In genomic region chr19:53132231-53132991, GRCh38 we compare ENCODE assay signal across 8 cellular contexts. TPM values are rescaled to one million over a fixed set of nuclear protein-coding genes. Genes with fewer than 3 reads are reported as not detected.
DNase-seq lines count a peak whose midpoint lies in the region; ATAC-seq, FAIRE-seq and TF ChIP-seq lines count a peak whose summit lies in the region.

Gene ZNF415, minus strand, starts transcription at chr19:53132910. Its CDS starts 10,234 bp downstream, at chr19:53122676.

- dilution Hi-C loops in IMR-90 (cut with HindIII; ENCODE audit: low sequenced_read_pairs, unreplicated experiment): no loop called here

- TF ChIP-seq RAD21 in IMR-90 (IDR thresholded peaks at IDR 0.05; ENCODE audit: low read length) (no peak), HepG2 (CRISPR knock-in tag; IDR thresholded peaks at IDR 0.05) (no peak)

- peak within 1 kb of the TSS; percentile 46 to 96 for H4K8ac ChIP-seq in IMR-90 (ENCODE audit: low read depth in 2 of 2, low read length in 2 of 2)

- H2AK9ac ChIP-seq in IMR-90 (replicated peaks; ENCODE audit: low read depth, low read length, poor library complexity): peak within 1 kb of the TSS; percentile 96

- H3K14ac ChIP-seq in IMR-90 (replicated peaks; ENCODE audit: low read depth, low read length): peak within 1 kb of the TSS; percentile 93

- no peak within 1 kb of the TSS; the same call in 2 of the 3 replicates for H2BK15ac ChIP-seq in IMR-90 (ENCODE audit: low read depth, low read length)

- no peak for TF ChIP-seq CTCF in AG09319 (IDR thresholded peaks at IDR 0.05; ENCODE audit: low read depth, low read length)
- no peak for TF ChIP-seq CTCF in IMR-90 (conservative IDR thresholded peaks at IDR 0.05; ENCODE audit: low read depth, low read length)
- TF ChIP-seq CTCF in HepG2 (CRISPR knock-in tag; IDR thresholded peaks at IDR 0.05): no peak

- H3K27me3 ChIP-seq in IMR-90 (ENCODE audit: control insufficient read depth, insufficient read depth, low read length) (no peaks in the 10 kb centered on the region), ectodermal cell (ENCODE audit: control insufficient read depth, insufficient read depth, low read length, poor library complexity, severe bottlenecking) (peaks cover 7% of the 10 kb centered on the region), HepG2 (ENCODE audit: control insufficient read depth in 1 of 2, insufficient read depth in 2 of 2, low read length in 2 of 2) (no peaks in the 10 kb centered on the region)

- H2BK20ac ChIP-seq in IMR-90 (ENCODE audit: low read depth, low read length): no peak within 1 kb of the TSS

- H4K91ac ChIP-seq in IMR-90 (ENCODE audit: insufficient read depth, low read depth, low read length): no peak within 1 kb of the TSS

- CTCF ChIA-PET in IMR-90 (lab: Yijun Ruan, JAX): no interaction called here
- CTCF ChIA-PET in HepG2 (lab: Yijun Ruan, JAX; ENCODE audit: low intra/inter-chr PET ratio, low total read pairs): no interaction called here

- H3K9ac ChIP-seq in IMR-90 (ENCODE audit: low read depth, low read length) (peak within 1 kb of the TSS; percentile 80), HepG2 (ENCODE audit: insufficient read depth, low read depth, low read length) (no peak within 1 kb of the TSS)

- in situ Hi-C loops in IMR-90 (cut with MboI; ENCODE audit: low sequenced_read_pairs): no loop called here
- in situ Hi-C loops in HepG2 (cut with HindIII; ENCODE audit: extremely low pct_ligation_motif_present, low pct_unique_long_range_greater_than_20kb): no loop called here

- H3K4ac ChIP-seq in IMR-90 (ENCODE audit: low read depth, low read length): peak within 1 kb of the TSS; percentile 74

- peak within 1 kb of the TSS; percentile 28; the same call in 1 of the 2 replicates for H3K18ac ChIP-seq in IMR-90 (ENCODE audit: low read depth, low read length)

- H2BK5ac ChIP-seq in IMR-90 (ENCODE audit: low read depth, low read length, poor library complexity, severe bottlenecking): peak within 1 kb of the TSS; percentile 9

- peak within 1 kb of the TSS; percentile 57 for H3K4me3 ChIP-seq in IMR-90 (ENCODE audit: insufficient read depth, low read depth, low read length)
- peak within 1 kb of the TSS; percentile 50 for H3K4me3 ChIP-seq in ectodermal cell (ENCODE audit: insufficient read depth, low read depth, low read length)
- no peak within 1 kb of the TSS for H3K4me3 ChIP-seq in HepG2 (replicated peaks in 1 of 3; ENCODE audit: insufficient read depth in 1 of 3, low read depth in 2 of 3, low read length in 3 of 3)

- DNase-seq in AG09319 (ENCODE audit: extremely low read depth, low read depth) (peak; percentile 14), IMR-90 (peak; percentile 67), HepG2 (ENCODE audit: low spot score) (no peak), NOMO-1 treated with dmso at 0.1 percent for 144 hours (lab: John Stamatoyannopoulos, UW; ENCODE audit: unreplicated experiment) (no peak)
- DNase-seq in activated CD4-positive, alpha-beta T cell treated with anti-CD3 and anti-CD28 coated beads for 4 hours: peak; percentile 21 to 26
- DNase-seq in stimulated activated CD4-positive, alpha-beta T cell treated with anti-CD3 and anti-CD28 coated beads, Interleukin-1b, Interleukin-23, amount 100 ng/mL, for 24 hours (ENCODE audit: low read depth in 4 of 4, low spot score in 1 of 4): peak; percentile 1 to 28 (median 4)

- H3K79me1 ChIP-seq in IMR-90 (ENCODE audit: low read depth in 1 of 2, low read length in 2 of 2): peaks cover 0 to 9% of the 10 kb centered on the region in 2 experiments; a peak in 2 of 4 replicates

- H3K4me1 ChIP-seq in IMR-90 (ENCODE audit: control insufficient read depth, insufficient read depth, low read length) (peaks cover 3% of the 10 kb centered on the region; the same call in 1 of the 2 replicates), ectodermal cell (ENCODE audit: control insufficient read depth, insufficient read depth, low read length) (peaks cover 4% of the 10 kb centered on the region), HepG2 (ENCODE audit: insufficient read depth, low read length) (peaks cover 13% of the 10 kb centered on the region)

- peak within 1 kb of the TSS; percentile 74 for H3K56ac ChIP-seq in IMR-90 (ENCODE audit: extremely low read depth, insufficient read depth, low read length)

- H3K36me3 ChIP-seq in IMR-90 (ENCODE audit: control insufficient read depth, insufficient read depth, low read length): no peaks in the 10 kb centered on the region; the same call in 1 of the 2 replicates
- H3K36me3 ChIP-seq in ectodermal cell (ENCODE audit: control insufficient read depth, insufficient read depth, low read length): no peaks in the 10 kb centered on the region
- no peaks in the 10 kb centered on the region for H3K36me3 ChIP-seq in HepG2 (replicated peaks in 1 of 2; ENCODE audit: control insufficient read depth in 1 of 2, insufficient read depth in 2 of 2, low read length in 2 of 2)

- H2BK120ac ChIP-seq in IMR-90 (ENCODE audit: low read depth, low read length): peak within 1 kb of the TSS; percentile 25; the same call in 1 of the 2 replicates

- peak within 1 kb of the TSS; percentile 48 for H3K27ac ChIP-seq in IMR-90 (ENCODE audit: insufficient read depth, low read length)
- no peak within 1 kb of the TSS for H3K27ac ChIP-seq in ectodermal cell (ENCODE audit: insufficient read depth, low read depth, low read length, poor library complexity, severe bottlenecking)
- H3K27ac ChIP-seq in HepG2 (ENCODE audit: extremely low read length, insufficient read depth, low read length): no peak within 1 kb of the TSS

- POLR2A ChIA-PET in IMR-90 (lab: Charles Lee; ENCODE audit: unreplicated experiment) (no interaction called here), HepG2 (lab: Yijun Ruan, JAX) (no interaction called here)

- H2AFZ ChIP-seq in IMR-90 (replicated peaks; ENCODE audit: low read length, poor library complexity) (peak within 1 kb of the TSS; percentile 98), HepG2 (ENCODE audit: low read length) (no peak within 1 kb of the TSS)

- H4K20me1 ChIP-seq in IMR-90 (ENCODE audit: insufficient read depth, low read length) (no peaks in the 10 kb centered on the region), HepG2 (ENCODE audit: insufficient read depth, low read length) (no peaks in the 10 kb centered on the region)

- no peak for FAIRE-seq in HepG2 (lab: Jason Lieb, UNC)

- no peaks in the 10 kb centered on the region for H3K79me2 ChIP-seq in HepG2 (ENCODE audit: insufficient read depth, low read length)

- peak within 1 kb of the TSS; percentile 74 for H4K5ac ChIP-seq in IMR-90 (ENCODE audit: low read depth, low read length)

- BruUV-seq in IMR-90 (replicated peaks; lab: Mats Ljungman, UMichigan) (no TSS peak), HepG2 (replicated peaks; lab: Mats Ljungman, UMichigan) (no TSS peak)

- intact Hi-C loops in IMR-90 (cut with micrococcal nuclease) (no loop called here), HepG2 (cut with micrococcal nuclease; ENCODE audit: unreplicated experiment) (no loop called here)

- H2AK5ac ChIP-seq in IMR-90 (ENCODE audit: low read depth, low read length): peak within 1 kb of the TSS; percentile 48

- peak; percentile 95 for ATAC-seq in IMR-90 (ENCODE audit: low read depth)
- ATAC-seq in HepG2: no peak
- ATAC-seq in HG03095 (IDR thresholded peaks at IDR 0.05; ENCODE audit: unreplicated experiment): no peak

- H3K9me3 ChIP-seq in IMR-90 (ENCODE audit: control insufficient read depth, insufficient read depth, low read length) (no peaks in the 10 kb centered on the region; the same call in 1 of the 2 replicates), ectodermal cell (ENCODE audit: control insufficient read depth, low read length) (no peaks in the 10 kb centered on the region), HepG2 (ENCODE audit: low read length) (peaks cover 31% of the 10 kb centered on the region)

- TF ChIP-seq EP300 in HepG2 (IDR thresholded peaks at IDR 0.05; ENCODE audit: low read depth in 2 of 2, low read length in 2 of 2) (no peak), HepG2 (CRISPR knock-in tag; IDR thresholded peaks at IDR 0.05; ENCODE audit: borderline replicate concordance) (no peak)

- H3K4me2 ChIP-seq in IMR-90 (ENCODE audit: low read depth, low read length) (peak within 1 kb of the TSS; percentile 53), HepG2 (ENCODE audit: low read depth, low read length) (0 out of 2 replicates have a peak within 1 kb of the TSS, but pooled peaks have one; percentile 0)

- no peaks in the 10 kb centered on the region for H3K9me1 ChIP-seq in IMR-90 (ENCODE audit: insufficient read depth, low read length)

- no peak for TF ChIP-seq POLR2A in IMR-90 (IDR thresholded peaks at IDR 0.05; ENCODE audit: low read depth, low read length)
- TF ChIP-seq POLR2A in HepG2 (IDR thresholded peaks at IDR 0.05; ENCODE audit: insufficient read depth in 1 of 2, low read depth in 2 of 2, low read length in 2 of 2): no peak

- 8% methylated on average over 7 of the region's 51 CpGs; no CpG with 5 or more reads in 1 of the 2 experiments for WGBS in IMR-90 (ENCODE audit: extremely low coverage in 2 of 2, insufficient read length in 1 of 2), 2 experiments
- 5 to 7% methylated on average over 51 of the region's 51 CpGs for WGBS in ectodermal cell, 2 experiments
- WGBS in HepG2 (ENCODE audit: low lambda C conversion rate): 56% methylated on average over 47 of the region's 51 CpGs

- peak within 1 kb of the TSS; percentile 70 for H3K23ac ChIP-seq in IMR-90 (ENCODE audit: low read depth, low read length)

RNA-seq across cellular contexts. Expression of gene ZNF415, which starts in this region (rescaled TPM):
- total RNA-seq in IMR-90 (2012; rRNA removed) (7.7 and 7.8 TPM in 2 replicates), HepG2 (2016; rRNA removed; fragmentation: Illumina TruSeq; extraction: Trizol) (0.15 and 0.29 TPM in 2 replicates)
- polyA plus RNA-seq in IMR-90 (2012; rRNA removed) (3.9 and 4.2 TPM in 2 replicates), HepG2 (2011; rRNA removed) (0.17 and 0.38 TPM in 2 replicates)
- polyA plus RNA-seq in IMR-90 (2012; cell fraction: cytosol; rRNA removed): 0.92 and 1.2 TPM in 2 replicates
- polyA plus RNA-seq in IMR-90 (2012; cell fraction: nucleus; rRNA removed; ENCODE audit: low replicate concordance): 0.77 and 4.5 TPM in 2 replicates
- 11.6 TPM for polyA plus RNA-seq in ectodermal cell (2013, experiment 1 of 4)
- polyA plus RNA-seq in ectodermal cell (2013, experiment 2 of 4): 13.8 TPM
- polyA plus RNA-seq in ectodermal cell (2013, experiment 3 of 4): 14.3 TPM
- polyA plus RNA-seq in ectodermal cell (2013, experiment 4 of 4): 12.9 TPM
- total RNA-seq in HepG2 (2016; cell fraction: cytosol; rRNA removed; fragmentation: Illumina TruSeq; extraction: Trizol; ENCODE audit: low read depth): not detected in 2 replicates
- total RNA-seq in HepG2 (2016; cell fraction: insoluble cytoplasmic fraction; rRNA removed; fragmentation: Illumina TruSeq; extraction: Trizol): 0.24 and 0.58 TPM in 2 replicates
- total RNA-seq in HepG2 (2016; cell fraction: membrane; rRNA removed; fragmentation: Illumina TruSeq; extraction: Trizol): 0.19 and 0.24 TPM in 2 replicates
- 0.56 TPM in 1 of 2 replicates, not detected in the other for total RNA-seq in HepG2 (2016; cell fraction: nucleus; rRNA removed; fragmentation: Illumina TruSeq; extraction: Trizol)
- 0.07 and 0.13 TPM in 2 replicates for polyA plus RNA-seq in HepG2 (2011; cell fraction: cytosol; rRNA removed)
- 0.18 and 0.23 TPM in 2 replicates for polyA plus RNA-seq in HepG2 (2011; cell fraction: nucleus; rRNA removed)
- 0.37 and 0.46 TPM in 2 replicates for polyA plus RNA-seq in HepG2 (2012)
- polyA plus RNA-seq in HepG2 (2016; cell fraction: cytosol; fragmentation: Illumina TruSeq; extraction: Trizol; ENCODE audit: low read depth): 0.14 TPM in 1 of 2 replicates, not detected in the other
- 0.38 and 0.69 TPM in 2 replicates for polyA plus RNA-seq in HepG2 (2016; cell fraction: insoluble cytoplasmic fraction; fragmentation: Illumina TruSeq; extraction: Trizol; ENCODE audit: low read depth)
- polyA plus RNA-seq in HepG2 (2016; cell fraction: membrane; fragmentation: Illumina TruSeq; extraction: Trizol; ENCODE audit: low read depth): 0.07 and 0.23 TPM in 2 replicates
- polyA plus RNA-seq in HepG2 (2016; cell fraction: nucleus; fragmentation: Illumina TruSeq; extraction: Trizol; ENCODE audit: insufficient read depth, low read depth): 0.48 and 1.3 TPM in 2 replicates
- not detected in 2 replicates for polyA minus RNA-seq in HepG2 (2011; rRNA and poly(A)+ RNA removed; ENCODE audit: low replicate concordance)
- polyA minus RNA-seq in HepG2 (2011; cell fraction: cytosol; rRNA and poly(A)+ RNA removed): 0.26 and 0.89 TPM in 2 replicates
- polyA minus RNA-seq in HepG2 (2011; cell fraction: nucleus; rRNA and poly(A)+ RNA removed): 0.64 TPM in 1 of 2 replicates, not detected in the other

Comparison
In these comparisons a context has a peak if more than half of its experiments do, and no peak if none do; other contexts are left out.
1. DNase-seq: peak in AG09319 (single experiment), IMR-90 (single experiment), activated CD4-positive, alpha-beta T cell treated with anti-CD3 and anti-CD28 coated beads for 4 hours (2 of 2) and stimulated activated CD4-positive, alpha-beta T cell treated with anti-CD3 and anti-CD28 coated beads, Interleukin-1b, Interleukin-23, amount 100 ng/mL, for 24 hours (4 of 4); none in HepG2 (single experiment) and NOMO-1 treated with dmso at 0.1 percent for 144 hours (single experiment).
2. H3K4me3 ChIP-seq: peak in IMR-90 (single experiment) and ectodermal cell (single experiment); none in HepG2 (0 of 3).